Comparison of ENCODE assay signal across 11 cellular contexts in genomic region chr20:38840053-38840893, GRCh38. TPM values are rescaled to one million over a fixed set of nuclear protein-coding genes. Genes with fewer than 3 reads are reported as not detected.
A peak's percentile ranks its signal among the peaks of the same experiment; 100 is the strongest.
DNase-seq lines count a peak whose midpoint lies in the region; ATAC-seq and TF ChIP-seq lines count a peak whose summit lies in the region.
"Had no signal": no experiment of that assay in that cellular context is flagged by ENCODE, and none has a peak within 500 bp of the region (broad histone marks: within the 10 kb centered on the region; RNA-seq: fewer than 3 reads in every experiment).

No MANE protein-coding gene starts in this region.

- TF ChIP-seq CTCF in fibroblast of mammary gland (conservative IDR thresholded peaks at IDR 0.05; ENCODE audit: control insufficient read depth, insufficient read depth, low read depth, low read length): no peak

- no peak for ATAC-seq in GM18867 (IDR thresholded peaks at IDR 0.05; ENCODE audit: unreplicated experiment)
- ATAC-seq in HG03565 (IDR thresholded peaks at IDR 0.05; ENCODE audit: unreplicated experiment): no peak
- ATAC-seq in GM18517 (IDR thresholded peaks at IDR 0.05; ENCODE audit: unreplicated experiment): no peak
- ATAC-seq: gastroesophageal sphincter had no signal

- DNase-seq in MG63: peak; percentile 55
- peak; percentile 45 for DNase-seq in activated T-cell treated with anti-CD3 and anti-CD28 coated beads for 4 hours
- peak; percentile 7 for DNase-seq in fibroblast of mammary gland (ENCODE audit: low read depth)
- DNase-seq in stimulated activated CD8-positive, alpha-beta memory T cell treated with anti-CD3 and anti-CD28 coated beads, Interleukin-15, amount 100 ng/mL, for 4 hours (ENCODE audit: low read depth in 2 of 2): peak; percentile 26 to 47
- DNase-seq in GM19240 (ENCODE audit: insufficient read length, low spot score): no peak
- DNase-seq: PC-9, tibial artery had no signal

- H3K4me3 ChIP-seq in MG63: no peak overlapping the region
- H3K4me3 ChIP-seq in fibroblast of mammary gland (ENCODE audit: control insufficient read depth, low read depth, low read length): no peak overlapping the region
- H3K4me3 ChIP-seq: gastroesophageal sphincter, PC-9, tibial artery had no signal

- H3K9me3 ChIP-seq in MG63: no peaks in the 10 kb centered on the region
- H3K9me3 ChIP-seq: gastroesophageal sphincter, tibial artery had no signal

- no peaks in the 10 kb centered on the region for H3K27me3 ChIP-seq in MG63

- H3K36me3 ChIP-seq in MG63: no peaks in the 10 kb centered on the region
- H3K36me3 ChIP-seq: gastroesophageal sphincter, tibial artery had no signal

RNA-seq across cellular contexts. Expression of gene PPP1R16B, which starts 34.8 kb away (rescaled TPM):
- total RNA-seq in MG63 (2014; rRNA removed; shearing (Covaris generic); ENCODE audit: low replicate concordance): not detected in 2 replicates
- total RNA-seq: PC-9 had no signal
